In the genomic region with DNA sequence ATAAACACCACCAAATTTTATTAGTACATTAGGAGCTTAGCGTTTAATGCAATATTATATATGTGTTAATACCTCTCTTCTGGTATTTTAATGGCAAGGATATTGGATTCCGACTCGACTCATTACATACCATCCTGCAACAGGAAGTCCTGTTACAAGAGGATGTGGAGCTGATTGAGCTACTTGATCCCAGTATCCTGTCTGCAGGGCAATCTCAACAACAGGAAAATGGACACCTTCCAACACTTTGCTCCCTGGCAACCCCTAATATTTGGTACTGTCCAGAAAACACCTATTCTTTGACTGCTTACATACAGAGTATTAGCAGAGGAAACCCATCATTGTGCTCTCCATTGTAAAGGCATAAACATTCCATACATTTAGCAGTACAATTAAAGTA, we compare ENCODE assay signal across 21 cellular contexts. TPM values are rescaled to one million over a fixed set of nuclear protein-coding genes. Genes with fewer than 3 reads are reported as not detected.
DNase-seq lines count a peak whose midpoint lies in the region; ATAC-seq, FAIRE-seq and TF ChIP-seq lines count a peak whose summit lies in the region.
"Had no signal": no experiment of that assay in that cellular context is flagged by ENCODE, and none has a peak within 500 bp of the region (broad histone marks: within the 10 kb centered on the region; RNA-seq: fewer than 3 reads in every experiment).

No MANE protein-coding gene starts in this region.

- no peaks in the 10 kb centered on the region for H3K27me3 ChIP-seq in SK-N-SH (ENCODE audit: insufficient read depth)
- H3K27me3 ChIP-seq in heart right ventricle: no peaks in the 10 kb centered on the region
- no peaks in the 10 kb centered on the region for H3K27me3 ChIP-seq in parathyroid adenoma (ENCODE audit: control insufficient read depth, insufficient read depth, low read length)
- H3K27me3 ChIP-seq in vagina: no peaks in the 10 kb centered on the region
- H3K27me3 ChIP-seq: transverse colon had no signal

- H3K79me2 ChIP-seq in SK-N-SH (ENCODE audit: insufficient read depth) (peaks cover 9% of the 10 kb centered on the region; the same call in 1 of the 2 replicates), parathyroid adenoma (peaks cover 10% of the 10 kb centered on the region)

- H3K9me3 ChIP-seq in SK-N-SH (no peaks in the 10 kb centered on the region), heart right ventricle (no peaks in the 10 kb centered on the region), parathyroid adenoma (ENCODE audit: control insufficient read depth, low read length) (no peaks in the 10 kb centered on the region), vagina (no peaks in the 10 kb centered on the region)
- H3K9me3 ChIP-seq: transverse colon had no signal

- no peak for TF ChIP-seq CTCF in SK-N-SH (IDR thresholded peaks at IDR 0.05)
- TF ChIP-seq CTCF in heart right ventricle (IDR thresholded peaks at IDR 0.05): no peak
- TF ChIP-seq CTCF in parathyroid adenoma (IDR thresholded peaks at IDR 0.05): no peak
- TF ChIP-seq CTCF in vagina (IDR thresholded peaks at IDR 0.05): no peak

- H3K4me3 ChIP-seq in SK-N-SH (ENCODE audit: low read depth in 2 of 2, low read length in 1 of 2) (no peak overlapping the region), heart right ventricle (no peak overlapping the region), parathyroid adenoma (ENCODE audit: low read depth, low read length) (no peak overlapping the region), vagina (no peak overlapping the region)
- H3K4me3 ChIP-seq: SK-N-MC, transverse colon had no signal

- no peak overlapping the region for H3K9ac ChIP-seq in SK-N-SH
- H3K9ac ChIP-seq in parathyroid adenoma: no peak overlapping the region

- H3K4me1 ChIP-seq in SK-N-SH (ENCODE audit: control insufficient read depth in 1 of 2, insufficient read depth in 2 of 2, low read depth in 1 of 2, low read length in 1 of 2) (peaks cover 0 to 18% of the 10 kb centered on the region in 2 experiments; a peak in 2 of 4 replicates), heart right ventricle (peaks cover 0 to 48% (median 24%) of the 10 kb centered on the region in 9 donors), parathyroid adenoma (peaks cover 14% of the 10 kb centered on the region), vagina (no peaks in the 10 kb centered on the region)

- FAIRE-seq in GM12891 (lab: Jason Lieb, UNC): no peak
- FAIRE-seq: A204.1, H1, small intestine had no signal

- H2AFZ ChIP-seq in SK-N-SH (ENCODE audit: low read depth): no peak overlapping the region
- no peak overlapping the region for H2AFZ ChIP-seq in parathyroid adenoma

- H3K36me3 ChIP-seq in SK-N-SH (replicated peaks in 1 of 2; ENCODE audit: control insufficient read depth in 1 of 2, insufficient read depth in 2 of 2, low read length in 1 of 2) (peaks cover 46 to 62% of the 10 kb centered on the region in 2 experiments), heart right ventricle (peaks cover 0 to 84% (median 23%) of the 10 kb centered on the region in 9 donors), parathyroid adenoma (ENCODE audit: control insufficient read depth, insufficient read depth, low read length) (no peaks in the 10 kb centered on the region), vagina (peaks cover 0 to 21% of the 10 kb centered on the region in 2 donors)

- TF ChIP-seq RAD21 in SK-N-SH (IDR thresholded peaks at IDR 0.05; ENCODE audit: low read length): no peak

- H3K27ac ChIP-seq in SK-N-SH (ENCODE audit: low read depth in 2 of 2, low read length in 1 of 2) (peak overlapping the region in 1 of 2 experiments; percentile 5; a peak in 1 of 4 replicates), heart right ventricle (peak overlapping the region in 6 of 10 donors; percentile 16 to 50 (median 26)), parathyroid adenoma (peak overlapping the region; percentile 37), vagina (no peak overlapping the region)
- H3K27ac ChIP-seq: SK-N-MC, transverse colon, VCaP had no signal

- DNase-seq in SK-N-SH (no peak), NCI-H226 (peak; percentile 64), heart right ventricle (peak in 1 of 2 donors; percentile 50), retina (no peak), vagina (ENCODE audit: extremely low spot score in 2 of 2) (no peak), GM12891 (ENCODE audit: insufficient read length, low spot score) (no peak)
- DNase-seq: activated CD8-positive, alpha-beta T cell treated with anti-CD3 and anti-CD28 coated beads for 36 hours; activated naive CD8-positive, alpha-beta T cell treated with anti-CD3 and anti-CD28 coated beads, Interleukin-2, amount 50 U/mL, for 24 hours; activated T-cell treated with anti-CD3 and anti-CD28 coated beads, Interleukin-2, amount 50 U/mL, for 72 hours; cerebellar nuclear complex; NCI-H1105; NCI-H345; small intestine; transverse colon had no signal

- WGBS in SK-N-SH (ENCODE audit: low lambda C conversion rate): 60% methylated on average over 3 of the region's 3 CpGs
- 35 to 41% methylated on average over 3 of the region's 3 CpGs for WGBS in heart right ventricle, 2 donors

- intact Hi-C loops in heart right ventricle (cut with DNase I): loop anchor here in 1 of 10 donors (5.0 kb wide), 1 partner anchor 36 kb away; no protein-coding TSS in a partner anchor
- intact Hi-C loops in vagina (cut with DNase I): no loop called here

- CTCF ChIA-PET in SK-N-SH (lab: Yijun Ruan, JAX): interaction anchor here (1.9 kb wide), 1 partner anchor 9 kb away, joined by 7 read pairs; no protein-coding TSS in a partner anchor

- H3K4me2 ChIP-seq in SK-N-SH (no peak overlapping the region), parathyroid adenoma (ENCODE audit: low read length) (no peak overlapping the region)

- TF ChIP-seq POLR2A in vagina (IDR thresholded peaks at IDR 0.05) (no peak), GM12891 (IDR thresholded peaks at IDR 0.05; ENCODE audit: low read depth, low read length) (no peak)

- no peaks in the 10 kb centered on the region for H3K9me2 ChIP-seq in SK-N-SH

- ATAC-seq in SK-N-SH treated with all-trans-retinoic acid at 6 μM for 48 hours: peak; percentile 77
- peak; percentile 51 to 91 (median 83) for ATAC-seq in heart right ventricle
- ATAC-seq: activated CD8-positive, alpha-beta T cell treated with anti-CD3 and anti-CD28 coated beads for 36 hours; activated naive CD8-positive, alpha-beta T cell treated with anti-CD3 and anti-CD28 coated beads, Interleukin-2, amount 50 U/mL, for 24 hours; activated T-cell treated with anti-CD3 and anti-CD28 coated beads, Interleukin-2, amount 50 U/mL, for 72 hours; stimulated activated effector memory CD8-positive, alpha-beta T cell treated with anti-CD3 and anti-CD28 coated beads, Interleukin-12 subunit alpha, Interleukin-12 subunit beta, amount 100 ng/mL, for 72 hours had no signal

- TF ChIP-seq EP300 in SK-N-SH (IDR thresholded peaks at IDR 0.05; ENCODE audit: borderline replicate concordance in 1 of 2, low read depth in 1 of 2, low read length in 1 of 2): no peak

- POLR2A ChIA-PET in SK-N-SH (lab: Yijun Ruan, JAX): no interaction called here

- H4K20me1 ChIP-seq in SK-N-SH (ENCODE audit: insufficient read depth): no peaks in the 10 kb centered on the region

- H3F3A ChIP-seq in SK-N-SH (replicated peaks; ENCODE audit: insufficient read depth): peaks cover 9% of the 10 kb centered on the region

TF ChIP-seq in SK-N-SH treated with all-trans-retinoic acid at 6 μM for 48 hours, 23 proteins besides CTCF, POLR2A, EP300 and RAD21 (continues in another document):
- TF ChIP-seq ZNF565 (CRISPR knock-in tag; conservative IDR thresholded peaks at IDR 0.05; ENCODE audit: low read depth): no peak
- no peak for TF ChIP-seq ISL1 (CRISPR knock-in tag; IDR thresholded peaks at IDR 0.05)
- no peak for TF ChIP-seq BACH2 (CRISPR knock-in tag; IDR thresholded peaks at IDR 0.05; ENCODE audit: borderline replicate concordance)
- TF ChIP-seq ARNTL (CRISPR knock-in tag; IDR thresholded peaks at IDR 0.05; ENCODE audit: borderline replicate concordance, low read depth): no peak
- no peak for TF ChIP-seq SNAI2 (CRISPR knock-in tag; IDR thresholded peaks at IDR 0.05)

TF ChIP-seq in SK-N-SH, 30 proteins besides CTCF, POLR2A, EP300 and RAD21 (continues in another document):
- TF ChIP-seq POLR2AphosphoS5 (IDR thresholded peaks at IDR 0.05; ENCODE audit: low read depth, low read length) (no peak), CHD2 (IDR thresholded peaks at IDR 0.05; ENCODE audit: low read length, partially characterized antibody) (no peak), RFX5 (IDR thresholded peaks at IDR 0.05; ENCODE audit: low read length) (no peak)

TF ChIP-seq in GM12891, 5 proteins besides CTCF, POLR2A, EP300 and RAD21:
- no peak for TF ChIP-seq POLR2AphosphoS5 (IDR thresholded peaks at IDR 0.05; ENCODE audit: low read depth, low read length)
- TF ChIP-seq PAX5 (IDR thresholded peaks at IDR 0.05; ENCODE audit: insufficient read depth, low read length, severe bottlenecking): no peak
- no peak for TF ChIP-seq POU2F2 (IDR thresholded peaks at IDR 0.05; ENCODE audit: low read depth, low read length)
- no peak for TF ChIP-seq TAF1 (IDR thresholded peaks at IDR 0.05; ENCODE audit: low read depth, low read length)
- TF ChIP-seq SPI1 (IDR thresholded peaks at IDR 0.05; ENCODE audit: low read depth, low read length): no peak

RNA-seq across cellular contexts. Expression of a gene that starts 45.2 kb away (rescaled TPM):
- 41.2 and 55.0 TPM in 2 replicates for polyA plus RNA-seq in SK-N-SH (2012; rRNA removed)
- 58.3 and 62.7 TPM in 2 replicates for polyA plus RNA-seq in SK-N-SH (2012; cell fraction: cytosol; rRNA removed)
- 20.6 and 53.6 TPM in 2 replicates for polyA plus RNA-seq in SK-N-SH (2012; cell fraction: nucleus; rRNA removed)
- 10 to 100 TPM; 56.0 to 92.5 (median 75.0) TPM for total RNA-seq in heart right ventricle
- 10 to 100 TPM; 17.1 to 23.6 TPM for polyA plus RNA-seq in heart right ventricle
- total RNA-seq in vagina: 63.3 TPM
- polyA plus RNA-seq in GM12891 (2012; ENCODE audit: low read depth, missing spikeins): 37.4 TPM

RNA-seq across cellular contexts. Expression of a gene that starts 45.5 kb away (rescaled TPM):
- polyA plus RNA-seq in SK-N-SH (2012; rRNA removed) (2.8 and 3.8 TPM in 2 replicates), heart right ventricle (1 to 10 TPM; 1.2 to 2.8 TPM)
- polyA plus RNA-seq in SK-N-SH (2012; cell fraction: cytosol; rRNA removed): 2.4 and 2.7 TPM in 2 replicates
- polyA plus RNA-seq in SK-N-SH (2012; cell fraction: nucleus; rRNA removed): 3.9 and 9.8 TPM in 2 replicates
- total RNA-seq in heart right ventricle (10 to 100 TPM; 15.6 to 33.4 (median 22.6) TPM), vagina (17.7 TPM)
- polyA plus RNA-seq in GM12891 (2012; ENCODE audit: low read depth, missing spikeins): 2.9 TPM
